Comparison of ENCODE assay signal across 1 cellular context in genomic region chr1:40723196-40723955, GRCh38.
TF ChIP-seq lines count a peak whose summit lies in the region.

No MANE protein-coding gene starts in this region.

TF ChIP-seq in SK-N-SH treated with all-trans-retinoic acid at 6 μM for 48 hours, 23 proteins besides CTCF, POLR2A, EP300 and RAD21 (continued from another document):
- TF ChIP-seq ISL1 (CRISPR knock-in tag; IDR thresholded peaks at IDR 0.05), result no peak
- TF ChIP-seq CSDC2 (CRISPR knock-in tag; IDR thresholded peaks at IDR 0.05), result no peak
- no peak for TF ChIP-seq TOX (CRISPR knock-in tag; IDR thresholded peaks at IDR 0.05; ENCODE audit: borderline replicate concordance)
- no peak for TF ChIP-seq ESRRG (CRISPR knock-in tag; IDR thresholded peaks at IDR 0.05)
